In the genomic region with DNA sequence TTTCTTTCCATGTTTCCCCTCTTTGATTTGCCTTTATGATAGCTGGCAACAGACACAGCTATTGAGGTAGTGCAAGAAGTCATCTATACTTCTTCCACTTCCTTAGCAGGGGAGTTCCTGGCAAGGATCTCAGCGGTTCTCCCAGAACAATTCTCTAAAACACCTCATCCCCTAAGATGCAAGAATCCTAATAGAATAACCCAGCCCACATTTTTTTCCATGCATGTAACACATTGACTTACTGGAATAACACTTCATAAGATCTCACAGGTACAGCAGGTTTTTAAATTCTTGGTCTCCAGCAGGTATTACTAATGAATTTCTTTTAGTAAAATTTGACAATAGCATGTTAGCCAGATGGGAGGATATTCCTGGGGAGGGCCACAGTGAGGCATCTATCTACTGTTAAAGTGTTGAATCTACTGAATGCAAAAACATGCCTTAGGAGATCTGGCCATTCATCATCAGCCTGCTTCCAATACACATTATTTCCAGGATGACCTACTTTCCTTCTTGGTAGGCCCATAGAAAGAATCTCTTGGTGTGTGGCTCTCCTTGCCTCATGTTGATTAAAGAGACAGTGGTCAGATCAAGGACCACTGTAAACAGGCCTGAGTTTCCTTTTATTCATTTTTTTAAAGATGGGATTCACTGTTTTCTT, we compare ENCODE assay signal across 19 cellular contexts.
DNase-seq lines count a peak whose midpoint lies in the region; ATAC-seq and TF ChIP-seq lines count a peak whose summit lies in the region.
"Had no signal": no experiment of that assay in that cellular context is flagged by ENCODE, and none has a peak within 500 bp of the region (broad histone marks: within the 10 kb centered on the region; RNA-seq: fewer than 3 reads in every experiment).

No MANE protein-coding gene starts in this region.

- H3K27ac ChIP-seq in endodermal cell (ENCODE audit: low read depth, low read length), result no peak overlapping the region
- no peak overlapping the region for H3K27ac ChIP-seq in caudate nucleus (ENCODE audit: low read depth, low read length)

- H3K4me3 ChIP-seq in endodermal cell (ENCODE audit: low read length), result peak overlapping the region; percentile 54
- H3K4me3 ChIP-seq: GM23338, HAP-1 had no signal

- peaks cover 40% of the 10 kb centered on the region for H3K36me3 ChIP-seq in endodermal cell (ENCODE audit: control insufficient read depth, insufficient read depth, low read length)

- no peak for DNase-seq in HFFc6
- peak; percentile 47 for DNase-seq in amniotic epithelial cell (ENCODE audit: low read depth)
- no peak for DNase-seq in endodermal cell
- DNase-seq in mesothelial cell of epicardium (ENCODE audit: low spot score in 2 of 2, unreplicated experiment in 2 of 2), result no peak
- DNase-seq in Right ventricle myocardium superior, result no peak
- no peak for DNase-seq in midbrain (lab: John Stamatoyannopoulos, UW)
- DNase-seq in caudate nucleus (lab: John Stamatoyannopoulos, UW), result no peak
- DNase-seq: AML-193; C1 segment of cervical spinal cord; Calu3; CD8-positive, alpha-beta T cell; KG1; NCI-H1694; NCI-H2081; NCI-H2171; NCI-H524 treated with DMSO at 0.1 percent for 48 hours; OCI-M1 had no signal

- intact Hi-C loops in Right ventricle myocardium superior (cut with DNase I), result no loop called here

- ATAC-seq in Right ventricle myocardium superior (ENCODE audit: poor library complexity), result no peak
- ATAC-seq: CD8-positive, alpha-beta T cell; GM23338 had no signal

- WGBS in endodermal cell (ENCODE audit: insufficient coverage in 1 of 2, insufficient read length in 1 of 2), 2 experiments, result 96 to 100% methylated on average over 1 of the region's 1 CpG

- H3K9ac ChIP-seq in endodermal cell (ENCODE audit: extremely low read depth, low read length, poor library complexity, severe bottlenecking), result no peak overlapping the region

- TF ChIP-seq CTCF in HFFc6 (IDR thresholded peaks at IDR 0.05) (no peak), endodermal cell (conservative IDR thresholded peaks at IDR 0.05) (no peak), mesothelial cell of epicardium (IDR thresholded peaks at IDR 0.05; ENCODE audit: unreplicated experiment) (no peak)

- H3K9me3 ChIP-seq in endodermal cell (ENCODE audit: control insufficient read depth, low read length), result peaks cover 37% of the 10 kb centered on the region
- H3K9me3 ChIP-seq: HAP-1 had no signal

- H3K4me3 Mint-ChIP-seq in HFFc6 (no peak overlapping the region), endodermal cell (no peak overlapping the region), mesothelial cell of epicardium (no peak overlapping the region)
- H3K4me3 Mint-ChIP-seq: CD8-positive, alpha-beta T cell; GM23338 had no signal

- H3K27me3 Mint-ChIP-seq in HFFc6 (ENCODE audit: insufficient read depth) (no peaks in the 10 kb centered on the region; the same call in 1 of the 2 replicates), endodermal cell (ENCODE audit: insufficient read depth) (no peaks in the 10 kb centered on the region), mesothelial cell of epicardium (ENCODE audit: low read depth) (no peaks in the 10 kb centered on the region)

- H3K4me1 Mint-ChIP-seq in HFFc6 (ENCODE audit: low read depth), result peaks cover 78% of the 10 kb centered on the region
- peaks cover 31% of the 10 kb centered on the region for H3K4me1 Mint-ChIP-seq in endodermal cell
- peaks cover 37% of the 10 kb centered on the region for H3K4me1 Mint-ChIP-seq in mesothelial cell of epicardium

- H3K9me3 Mint-ChIP-seq in HFFc6 (no peaks in the 10 kb centered on the region), endodermal cell (peaks cover 25% of the 10 kb centered on the region), mesothelial cell of epicardium (peaks cover 12% of the 10 kb centered on the region)
- H3K9me3 Mint-ChIP-seq: CD8-positive, alpha-beta T cell; GM23338 had no signal

- H3K27ac Mint-ChIP-seq in HFFc6 (peak overlapping the region; percentile 93), endodermal cell (no peak overlapping the region), mesothelial cell of epicardium (peak overlapping the region; percentile 13)
- H3K27ac Mint-ChIP-seq: CD8-positive, alpha-beta T cell; GM23338 had no signal

- H3K27me3 ChIP-seq in endodermal cell (ENCODE audit: control insufficient read depth, insufficient read depth, low read length, poor library complexity, severe bottlenecking), result no peaks in the 10 kb centered on the region

- H3K36me3 Mint-ChIP-seq in HFFc6 (ENCODE audit: low read depth), result peaks cover 61% of the 10 kb centered on the region
- H3K36me3 Mint-ChIP-seq in endodermal cell (ENCODE audit: low read depth), result peaks cover 30% of the 10 kb centered on the region
- H3K36me3 Mint-ChIP-seq in mesothelial cell of epicardium, result peaks cover 26% of the 10 kb centered on the region

- H3K4me1 ChIP-seq in endodermal cell (ENCODE audit: control insufficient read depth, insufficient read depth, low read length), result no peaks in the 10 kb centered on the region
